In genomic region chr9:134290603-134291451, GRCh38 we compare ENCODE assay signal across 21 cellular contexts. TPM values are rescaled to one million over a fixed set of nuclear protein-coding genes. Genes with fewer than 3 reads are reported as not detected.
A peak's percentile ranks its signal among the peaks of the same experiment; 100 is the strongest.
DNase-seq lines count a peak whose midpoint lies in the region; ATAC-seq and TF ChIP-seq lines count a peak whose summit lies in the region.
"Had no signal": no experiment of that assay in that cellular context is flagged by ENCODE, and none has a peak within 500 bp of the region (broad histone marks: within the 10 kb centered on the region; RNA-seq: fewer than 3 reads in every experiment).

No MANE protein-coding gene starts in this region.

- H3K9me3 ChIP-seq in right cardiac atrium (ENCODE audit: control insufficient read depth, low read length) = no peaks in the 10 kb centered on the region
- H3K9me3 ChIP-seq in mucosa of descending colon = no peaks in the 10 kb centered on the region
- H3K9me3 ChIP-seq: Caco-2, MG63 had no signal

- intact Hi-C loops in Right ventricle myocardium inferior (cut with DNase I) = no loop called here
- intact Hi-C loops in cardiac septum (cut with DNase I) = no loop called here
- intact Hi-C loops in right cardiac atrium (cut with DNase I) = no loop called here
- intact Hi-C loops in mucosa of descending colon (cut with DNase I, micrococcal nuclease) = no loop called here

- no peaks in the 10 kb centered on the region for H3K36me3 ChIP-seq in mucosa of descending colon (ENCODE audit: low read depth)
- H3K36me3 ChIP-seq: MG63 had no signal

- ATAC-seq in Right ventricle myocardium inferior = no peak
- ATAC-seq in right cardiac atrium = no peak
- no peak for ATAC-seq in mucosa of descending colon
- ATAC-seq in HG03520 (IDR thresholded peaks at IDR 0.05; ENCODE audit: unreplicated experiment) = no peak
- ATAC-seq in HG03460 (IDR thresholded peaks at IDR 0.05; ENCODE audit: unreplicated experiment) = no peak

- H3K4me1 ChIP-seq in right cardiac atrium (ENCODE audit: control insufficient read depth, insufficient read depth, low read length) (no peaks in the 10 kb centered on the region), mucosa of descending colon (ENCODE audit: low read depth) (no peaks in the 10 kb centered on the region)
- H3K4me1 ChIP-seq: Caco-2 had no signal

- H3K27ac ChIP-seq in right cardiac atrium (ENCODE audit: low read length) = no peak overlapping the region
- H3K27ac ChIP-seq: 22Rv1 had no signal

- H3K4me3 ChIP-seq in right cardiac atrium (ENCODE audit: low read length) (no peak overlapping the region), mucosa of descending colon (no peak overlapping the region)
- H3K4me3 ChIP-seq: MG63 had no signal

- WGBS in right cardiac atrium = 97% methylated on average over 12 of the region's 12 CpGs

- no peak for TF ChIP-seq CTCF in mucosa of descending colon (IDR thresholded peaks at IDR 0.05)

- H3K27me3 ChIP-seq in right cardiac atrium (ENCODE audit: control insufficient read depth, insufficient read depth) = no peaks in the 10 kb centered on the region
- H3K27me3 ChIP-seq: MG63 had no signal

- DNase-seq in Right ventricle myocardium inferior (ENCODE audit: missing footprints) (peak; percentile 57), cardiac septum (ENCODE audit: low spot score) (no peak), right cardiac atrium (peak in 2 of 3 donors; percentile 4 to 38), mucosa of descending colon (peak in 2 of 3 donors; percentile 3 to 8)
- no peak for DNase-seq in activated CD4-positive, alpha-beta T cell treated with anti-CD3 and anti-CD28 coated beads, Interleukin-2, amount 50 U/mL, for 1 hour
- DNase-seq in stimulated activated CD4-positive, alpha-beta T cell treated with anti-CD3 and anti-CD28 coated beads, Interleukin-4, amount 100 ng/mL, for 24 hours = no peak
- DNase-seq: Caco-2; CD4-positive, alpha-beta T cell; DMS153; GDM1; H9; Kasumi-1; MG63; NCI-H1048; NCI-H1436 treated with DMSO at 0.1 percent for 48 hours; NCI-H2029; NCI-H446 treated with DMSO at 0.1 percent for 48 hours; NK-92 treated with Interleukin-12 subunit alpha and Interleukin-12 subunit beta, amount 100 ng/mL, for 24 hours had no signal

RNA-seq across cellular contexts. Expression of gene RXRA, which starts 35.4 kb away (rescaled TPM):
- total RNA-seq in Right ventricle myocardium inferior = 91.1 TPM
- 42.6 TPM for total RNA-seq in cardiac septum
- 10 to 100 TPM; 48.1 to 72.3 (median 61.7) TPM for total RNA-seq in right cardiac atrium
- polyA plus RNA-seq in right cardiac atrium = 66.0 TPM
- total RNA-seq in mucosa of descending colon = 100 to 1,000 TPM in 1 of 3 donors, 10 to 100 TPM in 2; 75.2 to 101 (median 85.3) TPM

Comparison
In these comparisons a context has a peak if more than half of its experiments do, and no peak if none do; other contexts are left out.
1. DNase-seq: peak in Right ventricle myocardium inferior (single experiment), right cardiac atrium (2 of 3) and mucosa of descending colon (2 of 3); none in cardiac septum (single experiment), activated CD4-positive, alpha-beta T cell treated with anti-CD3 and anti-CD28 coated beads, Interleukin-2, amount 50 U/mL, for 1 hour (single experiment) and stimulated activated CD4-positive, alpha-beta T cell treated with anti-CD3 and anti-CD28 coated beads, Interleukin-4, amount 100 ng/mL, for 24 hours (single experiment).